Comparison of ENCODE assay signal across 12 cellular contexts in genomic region chr6:156934054-156934424, GRCh38.
DNase-seq lines count a peak whose midpoint lies in the region; ATAC-seq and TF ChIP-seq lines count a peak whose summit lies in the region.
"Had no signal": no experiment of that assay in that cellular context is flagged by ENCODE, and none has a peak within 500 bp of the region (broad histone marks: within the 10 kb centered on the region; RNA-seq: fewer than 3 reads in every experiment).

No MANE protein-coding gene starts in this region.

- no peak for ATAC-seq in CD4-positive, alpha-beta T cell (ENCODE audit: poor library complexity)
- no peak for ATAC-seq in activated T-helper 17 cell treated with anti-CD3 and anti-CD28 coated beads, Interleukin-2, amount 50 U/mL, for 72 hours (replicated peaks)
- ATAC-seq in GM19467 (IDR thresholded peaks at IDR 0.05; ENCODE audit: unreplicated experiment), result no peak

- H3K4me3 Mint-ChIP-seq in CD4-positive, alpha-beta T cell, result no peak overlapping the region
- no peak overlapping the region for H3K4me3 Mint-ChIP-seq in activated T-helper 17 cell treated with anti-CD3 and anti-CD28 coated beads, Interleukin-2, amount 50 U/mL, for 72 hours
- no peak overlapping the region for H3K4me3 Mint-ChIP-seq in nephron progenitor cell

- TF ChIP-seq CTCF in CD4-positive, alpha-beta T cell (IDR thresholded peaks at IDR 0.05), result no peak
- no peak for TF ChIP-seq CTCF in nephron progenitor cell (IDR thresholded peaks at IDR 0.05)
- no peak for TF ChIP-seq CTCF in testis (IDR thresholded peaks at IDR 0.05)

- peaks cover 82% of the 10 kb centered on the region for H3K4me1 Mint-ChIP-seq in CD4-positive, alpha-beta T cell (ENCODE audit: low read depth)
- peaks cover 23% of the 10 kb centered on the region for H3K4me1 Mint-ChIP-seq in activated T-helper 17 cell treated with anti-CD3 and anti-CD28 coated beads, Interleukin-2, amount 50 U/mL, for 72 hours
- peaks cover 34% of the 10 kb centered on the region for H3K4me1 Mint-ChIP-seq in nephron progenitor cell

- H3K9me3 Mint-ChIP-seq in CD4-positive, alpha-beta T cell, result no peaks in the 10 kb centered on the region
- H3K9me3 Mint-ChIP-seq in activated T-helper 17 cell treated with anti-CD3 and anti-CD28 coated beads, Interleukin-2, amount 50 U/mL, for 72 hours, result no peaks in the 10 kb centered on the region
- peaks cover 5% of the 10 kb centered on the region for H3K9me3 Mint-ChIP-seq in nephron progenitor cell

- TF ChIP-seq POLR2A in testis (IDR thresholded peaks at IDR 0.05), result no peak

- H3K36me3 Mint-ChIP-seq in CD4-positive, alpha-beta T cell (ENCODE audit: low read depth), result peaks cover 28% of the 10 kb centered on the region
- H3K36me3 Mint-ChIP-seq in activated T-helper 17 cell treated with anti-CD3 and anti-CD28 coated beads, Interleukin-2, amount 50 U/mL, for 72 hours (ENCODE audit: low read depth), result peaks cover 26% of the 10 kb centered on the region
- peaks cover 28% of the 10 kb centered on the region for H3K36me3 Mint-ChIP-seq in nephron progenitor cell (ENCODE audit: low read depth)

- no peaks in the 10 kb centered on the region for H3K36me3 ChIP-seq in testis (ENCODE audit: low read depth, missing control alignments)
- H3K36me3 ChIP-seq: BE2C had no signal

- CTCF ChIA-PET in CD4-positive, alpha-beta T cell (lab: Charles Lee), result interaction anchor here (0.7 to 1.2 kb wide), 3 partner anchors 12 to 15 kb away, joined by 3 to 4 read pairs (median 4); no protein-coding TSS in a partner anchor

- 60 to 84% methylated on average over 1 of the region's 1 CpG for WGBS in testis, 2 donors

- no peak overlapping the region for H3K4me3 ChIP-seq in testis

- peak overlapping the region; percentile 23 for H3K27ac Mint-ChIP-seq in CD4-positive, alpha-beta T cell
- peak overlapping the region; percentile 39 for H3K27ac Mint-ChIP-seq in activated T-helper 17 cell treated with anti-CD3 and anti-CD28 coated beads, Interleukin-2, amount 50 U/mL, for 72 hours
- H3K27ac Mint-ChIP-seq in nephron progenitor cell, result peak overlapping the region; percentile 63

- DNase-seq in CD4-positive, alpha-beta T cell, result no peak
- DNase-seq in NCI-H1105 (lab: John Stamatoyannopoulos, UW), result peak; percentile 84
- no peak for DNase-seq in nephron progenitor cell
- DNase-seq in testis, result no peak
- DNase-seq in AG08395 (ENCODE audit: low spot score), result no peak
- DNase-seq in GDM1 (lab: John Stamatoyannopoulos, UW), result no peak
- DNase-seq: BE2C; effector CD4-positive, alpha-beta T cell; left ventricle myocardium superior had no signal

- H3K4me1 ChIP-seq in testis, result peaks cover 7% of the 10 kb centered on the region

- no peaks in the 10 kb centered on the region for H3K27me3 Mint-ChIP-seq in CD4-positive, alpha-beta T cell
- H3K27me3 Mint-ChIP-seq in activated T-helper 17 cell treated with anti-CD3 and anti-CD28 coated beads, Interleukin-2, amount 50 U/mL, for 72 hours, result no peaks in the 10 kb centered on the region
- peaks cover 3% of the 10 kb centered on the region for H3K27me3 Mint-ChIP-seq in nephron progenitor cell (ENCODE audit: low read depth, poor library complexity)

- H3K27ac ChIP-seq in CD4-positive, alpha-beta T cell (ENCODE audit: low read depth, low read length), result no peak overlapping the region
- no peak overlapping the region for H3K27ac ChIP-seq in testis
- H3K27ac ChIP-seq: KMS-11 had no signal

- H3K9me3 ChIP-seq in CD4-positive, alpha-beta T cell (ENCODE audit: control insufficient read depth, low read length), result no peaks in the 10 kb centered on the region
- H3K9me3 ChIP-seq in testis, result no peaks in the 10 kb centered on the region
- H3K9me3 ChIP-seq: BE2C had no signal

- no peaks in the 10 kb centered on the region for H3K27me3 ChIP-seq in CD4-positive, alpha-beta T cell (ENCODE audit: control insufficient read depth, insufficient read depth, low read length)
- H3K27me3 ChIP-seq in testis, result no peaks in the 10 kb centered on the region
- H3K27me3 ChIP-seq: BE2C had no signal

- intact Hi-C loops in CD4-positive, alpha-beta T cell (cut with DNase I, micrococcal nuclease), result no loop called here
- intact Hi-C loops in testis (cut with DNase I; ENCODE audit: low total_unique reads), result no loop called here

- POLR2A ChIA-PET in CD4-positive, alpha-beta T cell (lab: Charles Lee), result interaction anchor here (1.2 kb wide), 1 partner anchor 157 kb away, joined by 4 read pairs; the partner anchor contains the start of gene ARID1B
